8 cellular contexts compared by ENCODE assay signal in the genomic region with DNA sequence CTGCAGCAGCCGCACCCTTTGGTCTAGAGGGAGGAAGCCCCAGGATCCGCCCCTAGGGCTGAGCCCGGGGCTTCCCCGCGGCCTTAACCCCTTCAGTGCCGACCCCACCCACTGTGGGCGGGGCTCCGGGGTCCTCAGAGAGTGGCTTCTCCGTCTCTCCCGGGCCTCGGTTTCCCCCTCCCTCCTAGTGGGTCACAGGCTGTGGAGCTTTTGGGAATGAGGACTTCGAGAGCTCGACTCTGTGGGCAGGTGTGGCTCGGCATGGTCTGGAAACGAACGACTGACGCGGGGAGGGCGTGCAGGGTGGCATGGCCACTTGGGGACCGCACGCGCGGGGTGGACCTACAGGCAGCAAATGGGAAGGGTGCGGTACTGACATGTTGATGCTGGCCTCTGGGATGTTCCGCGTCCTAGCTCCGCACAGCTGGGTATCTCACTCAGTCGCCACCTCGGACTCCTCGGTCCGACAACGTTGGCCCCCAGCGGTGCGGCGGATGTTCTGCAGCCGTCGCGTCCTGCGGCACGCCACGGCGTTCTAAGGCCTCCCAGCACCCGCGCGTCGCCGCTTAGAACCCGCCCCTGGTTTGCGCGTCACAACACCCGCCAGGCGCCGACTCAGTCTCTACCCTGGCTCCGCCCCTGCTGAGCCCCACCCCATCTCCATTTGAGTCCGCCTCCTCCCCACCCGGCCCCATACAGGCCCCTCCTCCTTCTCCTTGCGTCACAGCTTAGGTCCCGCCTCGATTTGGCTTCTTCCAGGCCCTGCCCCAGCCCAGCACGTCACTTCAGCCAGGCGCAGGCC. TPM values are rescaled to one million over a fixed set of nuclear protein-coding genes. Genes with fewer than 3 reads are reported as not detected.
DNase-seq lines count a peak whose midpoint lies in the region; ATAC-seq and TF ChIP-seq lines count a peak whose summit lies in the region.

A gene with protein sequence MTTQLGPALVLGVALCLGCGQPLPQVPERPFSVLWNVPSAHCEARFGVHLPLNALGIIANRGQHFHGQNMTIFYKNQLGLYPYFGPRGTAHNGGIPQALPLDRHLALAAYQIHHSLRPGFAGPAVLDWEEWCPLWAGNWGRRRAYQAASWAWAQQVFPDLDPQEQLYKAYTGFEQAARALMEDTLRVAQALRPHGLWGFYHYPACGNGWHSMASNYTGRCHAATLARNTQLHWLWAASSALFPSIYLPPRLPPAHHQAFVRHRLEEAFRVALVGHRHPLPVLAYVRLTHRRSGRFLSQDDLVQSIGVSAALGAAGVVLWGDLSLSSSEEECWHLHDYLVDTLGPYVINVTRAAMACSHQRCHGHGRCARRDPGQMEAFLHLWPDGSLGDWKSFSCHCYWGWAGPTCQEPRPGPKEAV (minus strand): TSS at position 570 of the 802 bp plus-strand sequence. CDS start 3,803 bp downstream, outside the sequence.
A gene with protein sequence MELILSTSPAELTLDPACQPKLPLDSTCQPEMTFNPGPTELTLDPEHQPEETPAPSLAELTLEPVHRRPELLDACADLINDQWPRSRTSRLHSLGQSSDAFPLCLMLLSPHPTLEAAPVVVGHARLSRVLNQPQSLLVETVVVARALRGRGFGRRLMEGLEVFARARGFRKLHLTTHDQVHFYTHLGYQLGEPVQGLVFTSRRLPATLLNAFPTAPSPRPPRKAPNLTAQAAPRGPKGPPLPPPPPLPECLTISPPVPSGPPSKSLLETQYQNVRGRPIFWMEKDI (minus strand): TSS at position 570 of the 802 bp plus-strand sequence. CDS start 1,942 bp downstream, outside the sequence.

- ATAC-seq in GM21619 (IDR thresholded peaks at IDR 0.05; ENCODE audit: unreplicated experiment) (peak; percentile 83), esophagus mucosa (peak; percentile 91)
- peak; percentile 88 to 91 for ATAC-seq in activated T-cell treated with anti-CD3 and anti-CD28 coated beads, Interleukin-2, amount 50 U/mL, for 4 hours

- peaks cover 21% of the 10 kb centered on the region for H3K4me1 Mint-ChIP-seq in activated T-cell treated with anti-CD3 and anti-CD28 coated beads, Interleukin-2, amount 50 U/mL, for 4 hours (ENCODE audit: low read depth)

- peak within 1 kb of the TSS; percentile 91 for H3K4me3 Mint-ChIP-seq in activated T-cell treated with anti-CD3 and anti-CD28 coated beads, Interleukin-2, amount 50 U/mL, for 4 hours

- no peaks in the 10 kb centered on the region for H3K9me3 Mint-ChIP-seq in activated T-cell treated with anti-CD3 and anti-CD28 coated beads, Interleukin-2, amount 50 U/mL, for 4 hours

- peak within 1 kb of the TSS; percentile 94 for H3K4me3 ChIP-seq in Jurkat, Clone E6-1 (ENCODE audit: low read length)

- DNase-seq in DMS53 treated with DMSO at 0.1 percent for 48 hours (lab: John Stamatoyannopoulos, UW; ENCODE audit: unreplicated experiment) (peak; percentile 64), myocyte (ENCODE audit: low read depth) (peak; percentile 99)
- peak; percentile 99 for DNase-seq in Jurkat, Clone E6-1 (ENCODE audit: low read depth, low spot score)
- DNase-seq in activated T-cell treated with anti-CD3 and anti-CD28 coated beads, Interleukin-2, amount 50 U/mL, for 4 hours = peak; percentile 99
- DNase-seq in stimulated activated CD8-positive, alpha-beta memory T cell treated with anti-CD3 and anti-CD28 coated beads, Interleukin-7, amount 100 ng/mL, for 48 hours (ENCODE audit: extremely low read depth in 1 of 2, low read depth in 1 of 2) = peak; percentile 98

- H3K27me3 Mint-ChIP-seq in activated T-cell treated with anti-CD3 and anti-CD28 coated beads, Interleukin-2, amount 50 U/mL, for 4 hours (ENCODE audit: low read depth) = no peaks in the 10 kb centered on the region

- H3K36me3 Mint-ChIP-seq in activated T-cell treated with anti-CD3 and anti-CD28 coated beads, Interleukin-2, amount 50 U/mL, for 4 hours (ENCODE audit: insufficient read depth) = no peaks in the 10 kb centered on the region

TF ChIP-seq in PFSK-1, 5 proteins besides CTCF, POLR2A, EP300 and RAD21:
- TF ChIP-seq POLR2AphosphoS5 (IDR thresholded peaks at IDR 0.05; ENCODE audit: low read depth, low read length) = peak; percentile 60
- TF ChIP-seq TAF1 (IDR thresholded peaks at IDR 0.05; ENCODE audit: borderline replicate concordance, insufficient read depth, low read length) = peak; percentile 66; the same call in 1 of the 2 replicates
- no peak for TF ChIP-seq FOXP2 (optimal IDR thresholded peaks at IDR 0.05; ENCODE audit: borderline replicate concordance, extremely low read depth, extremely low read length, insufficient read depth)

RNA-seq across cellular contexts. Expression of the first gene that starts in this region (rescaled TPM):
- 7.3 TPM for polyA plus RNA-seq in Jurkat, Clone E6-1 (2012; ENCODE audit: insufficient read depth, insufficient read length)
- 3.8 TPM for polyA plus RNA-seq in PFSK-1 (2012; ENCODE audit: insufficient read length, low read depth)
- 10 to 100 TPM in 1 of 3 donors, 1 to 10 TPM in 2; 4.9 to 10.3 (median 7.2) TPM for total RNA-seq in activated T-cell treated with anti-CD3 and anti-CD28 coated beads, Interleukin-2, amount 50 U/mL, for 4 hours
- total RNA-seq in esophagus mucosa = 4.8 TPM
- total RNA-seq in myocyte = 2.9 and 7.4 TPM in 2 replicates
- 5.8 TPM for polyA plus RNA-seq in myocyte (2012)

RNA-seq across cellular contexts. Expression of the second gene that starts in this region (rescaled TPM):
- polyA plus RNA-seq in Jurkat, Clone E6-1 (2012; ENCODE audit: insufficient read depth, insufficient read length) = 15.7 TPM
- 7.5 TPM for polyA plus RNA-seq in PFSK-1 (2012; ENCODE audit: insufficient read length, low read depth)
- 10 to 100 TPM; 17.5 to 21.7 (median 21.1) TPM for total RNA-seq in activated T-cell treated with anti-CD3 and anti-CD28 coated beads, Interleukin-2, amount 50 U/mL, for 4 hours
- 7.6 TPM for total RNA-seq in esophagus mucosa
- 16.7 and 20.1 TPM in 2 replicates for total RNA-seq in myocyte
- 15.0 TPM for polyA plus RNA-seq in myocyte (2012)

Comparison
In these comparisons a context has a peak if more than half of its experiments do, and no peak if none do; other contexts are left out.
1. Peak in every context shown above with its lines: DNase-seq, ATAC-seq and H3K4me3 ChIP-seq.